8 cellular contexts compared by ENCODE assay signal in the genomic region with DNA sequence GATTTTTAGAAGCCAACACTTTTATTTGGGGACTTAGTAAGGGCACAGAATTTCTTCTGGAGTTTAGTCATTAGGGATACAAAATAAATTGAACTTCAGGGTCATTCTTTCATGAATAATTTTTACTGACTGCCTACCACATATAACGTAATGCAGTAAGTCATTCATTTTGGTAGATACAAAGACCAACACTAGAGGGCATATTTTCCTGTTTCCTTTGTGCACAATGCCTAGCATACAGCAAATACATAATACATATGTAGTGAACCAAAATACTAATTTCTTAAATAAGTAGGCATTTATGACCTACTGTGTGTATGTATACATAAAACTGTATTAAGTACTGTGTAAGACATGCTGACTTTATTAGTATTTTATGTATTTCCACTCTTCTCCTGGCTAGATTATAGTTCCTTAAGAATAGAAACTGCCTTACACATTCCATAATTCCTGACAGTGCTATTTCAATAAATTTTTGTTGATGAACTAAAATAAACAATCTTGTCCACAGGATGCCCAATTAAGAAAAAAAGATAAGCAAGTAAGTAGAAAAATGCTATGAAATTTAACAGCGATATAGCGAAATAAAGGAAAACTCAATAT. TPM values are rescaled to one million over a fixed set of nuclear protein-coding genes. Genes with fewer than 3 reads are reported as not detected.
A peak's percentile ranks its signal among the peaks of the same experiment; 100 is the strongest.
DNase-seq lines count a peak whose midpoint lies in the region; ATAC-seq and TF ChIP-seq lines count a peak whose summit lies in the region.

No MANE protein-coding gene starts in this region.

- no peak overlapping the region for H3K4me3 Mint-ChIP-seq in chondrocyte (ENCODE audit: unreplicated experiment)
- no peak overlapping the region for H3K4me3 Mint-ChIP-seq in stimulated activated memory B cell treated with anti-CD40 and anti-IgM and Interleukin-4, amounts not matched to agents 10 μg/mL and 1 μg/mL and 100 μg/mL, for 72 hours

- no peaks in the 10 kb centered on the region for H3K36me3 Mint-ChIP-seq in chondrocyte (ENCODE audit: low read depth)
- H3K36me3 Mint-ChIP-seq in stimulated activated memory B cell treated with anti-CD40 and anti-IgM and Interleukin-4, amounts not matched to agents 10 μg/mL and 1 μg/mL and 100 μg/mL, for 72 hours, result peaks cover 23% of the 10 kb centered on the region

- peak; percentile 76 for ATAC-seq in GM18502 (IDR thresholded peaks at IDR 0.05; ENCODE audit: poor library complexity, unreplicated experiment)
- peak; percentile 83 for ATAC-seq in HG03175 (IDR thresholded peaks at IDR 0.05; ENCODE audit: unreplicated experiment)
- ATAC-seq in stimulated activated memory B cell treated with anti-CD40 and anti-IgM and Interleukin-4, amounts not matched to agents 10 μg/mL and 1 μg/mL and 100 μg/mL, for 72 hours, result no peak

- TF ChIP-seq CTCF in chondrocyte (IDR thresholded peaks at IDR 0.05), result peak; percentile 88

- DNase-seq in AML-193 (lab: John Stamatoyannopoulos, UW) (peak; percentile 61 to 72), NCI-H748 treated with DMSO at 0.1 percent for 48 hours (lab: John Stamatoyannopoulos, UW) (peak; percentile 45), chondrocyte (ENCODE audit: low spot score) (no peak), lung microvascular endothelial cell (ENCODE audit: low read depth in 2 of 2) (peak; percentile 71 to 73)
- no peak for DNase-seq in stimulated activated CD4-positive, alpha-beta T cell treated with anti-CD3 and anti-CD28 coated beads, Interleukin-4, amount 100 ng/mL, for 1 hour

- H3K4me1 Mint-ChIP-seq in chondrocyte (ENCODE audit: low read depth), result peaks cover 83% of the 10 kb centered on the region
- peaks cover 79% of the 10 kb centered on the region for H3K4me1 Mint-ChIP-seq in stimulated activated memory B cell treated with anti-CD40 and anti-IgM and Interleukin-4, amounts not matched to agents 10 μg/mL and 1 μg/mL and 100 μg/mL, for 72 hours

- no peaks in the 10 kb centered on the region for H3K9me3 Mint-ChIP-seq in chondrocyte (ENCODE audit: low read depth)
- H3K9me3 Mint-ChIP-seq in stimulated activated memory B cell treated with anti-CD40 and anti-IgM and Interleukin-4, amounts not matched to agents 10 μg/mL and 1 μg/mL and 100 μg/mL, for 72 hours, result peaks cover under 1% of the 10 kb centered on the region

- H3K27me3 Mint-ChIP-seq in chondrocyte (ENCODE audit: low read depth), result no peaks in the 10 kb centered on the region
- no peaks in the 10 kb centered on the region for H3K27me3 Mint-ChIP-seq in stimulated activated memory B cell treated with anti-CD40 and anti-IgM and Interleukin-4, amounts not matched to agents 10 μg/mL and 1 μg/mL and 100 μg/mL, for 72 hours

- peak overlapping the region; percentile 37 for H3K27ac Mint-ChIP-seq in chondrocyte (ENCODE audit: unreplicated experiment)
- no peak overlapping the region for H3K27ac Mint-ChIP-seq in stimulated activated memory B cell treated with anti-CD40 and anti-IgM and Interleukin-4, amounts not matched to agents 10 μg/mL and 1 μg/mL and 100 μg/mL, for 72 hours

RNA-seq across cellular contexts. Expression of gene PPP1R12A, which starts 47.9 kb away (rescaled TPM):
- total RNA-seq in chondrocyte, result 118 to 139 TPM (median 135 TPM) in 3 replicates
- 53.8 and 66.9 TPM in 2 replicates for total RNA-seq in lung microvascular endothelial cell

Comparison
In these comparisons a context has a peak if more than half of its experiments do, and no peak if none do; other contexts are left out.
1. DNase-seq: peak in AML-193 (2 of 2), NCI-H748 treated with DMSO at 0.1 percent for 48 hours (single experiment) and lung microvascular endothelial cell (2 of 2); none in chondrocyte (single experiment) and stimulated activated CD4-positive, alpha-beta T cell treated with anti-CD3 and anti-CD28 coated beads, Interleukin-4, amount 100 ng/mL, for 1 hour (single experiment).